Comparison of ENCODE assay signal across 10 cellular contexts in genomic region chr22:44026066-44026629, GRCh38. TPM values are rescaled to one million over a fixed set of nuclear protein-coding genes. Genes with fewer than 3 reads are reported as not detected.
A peak's percentile ranks its signal among the peaks of the same experiment; 100 is the strongest.
DNase-seq lines count a peak whose midpoint lies in the region; ATAC-seq and TF ChIP-seq lines count a peak whose summit lies in the region.
"Had no signal": no experiment of that assay in that cellular context is flagged by ENCODE, and none has a peak within 500 bp of the region (broad histone marks: within the 10 kb centered on the region; RNA-seq: fewer than 3 reads in every experiment).

No MANE protein-coding gene starts in this region.

- no peak for TF ChIP-seq CTCF in AG10803 (conservative IDR thresholded peaks at IDR 0.05; ENCODE audit: low read length)
- TF ChIP-seq CTCF in GM23338 (conservative IDR thresholded peaks at IDR 0.05; ENCODE audit: low read depth in 2 of 2), result no peak
- TF ChIP-seq CTCF in body of pancreas (IDR thresholded peaks at IDR 0.05), result no peak
- TF ChIP-seq CTCF in neural cell (IDR thresholded peaks at IDR 0.05; ENCODE audit: poor library complexity, severe bottlenecking), result no peak

- no peak overlapping the region for H3K4me3 Mint-ChIP-seq in GM23338

- peaks cover 22% of the 10 kb centered on the region for H3K27me3 Mint-ChIP-seq in GM23338 (ENCODE audit: insufficient read depth, low read depth, poor library complexity)

- H3K4me1 ChIP-seq in GM23338 (ENCODE audit: insufficient read depth) (peaks cover 18% of the 10 kb centered on the region; the same call in 1 of the 2 replicates), body of pancreas (peaks cover 23% of the 10 kb centered on the region)

- no peak for TF ChIP-seq RAD21 in neural cell (conservative IDR thresholded peaks at IDR 0.05)

- H3K36me3 Mint-ChIP-seq in GM23338 (ENCODE audit: low read depth), result no peaks in the 10 kb centered on the region

- TF ChIP-seq POLR2A in body of pancreas (IDR thresholded peaks at IDR 0.05), result no peak

- no peak for ATAC-seq in GM23338
- no peak for ATAC-seq in body of pancreas
- ATAC-seq in HG02798 (IDR thresholded peaks at IDR 0.05; ENCODE audit: poor library complexity, unreplicated experiment), result no peak

- H3K9me3 ChIP-seq in body of pancreas, result no peaks in the 10 kb centered on the region
- H3K9me3 ChIP-seq in neural cell (ENCODE audit: low read length), result no peaks in the 10 kb centered on the region

- TF ChIP-seq EP300 in neural cell (conservative IDR thresholded peaks at IDR 0.05; ENCODE audit: poor library complexity, severe bottlenecking), result no peak

- H3K4me2 ChIP-seq in GM23338, result peak overlapping the region; percentile 76; the same call in 1 of the 2 replicates
- H3K4me2 ChIP-seq in neural cell (ENCODE audit: low read length), result no peak overlapping the region

- H4K20me1 ChIP-seq in GM23338 (replicated peaks; ENCODE audit: insufficient read depth) (no peaks in the 10 kb centered on the region), neural cell (ENCODE audit: insufficient read depth) (no peaks in the 10 kb centered on the region)

- peak overlapping the region; percentile 49 for H3K4me3 ChIP-seq in AG10803 (ENCODE audit: low read length)
- H3K4me3 ChIP-seq in GM23338, result no peak overlapping the region
- H3K4me3 ChIP-seq in body of pancreas, result no peak overlapping the region
- H3K4me3 ChIP-seq in neural cell (ENCODE audit: low read length), result no peak overlapping the region

- H3K79me2 ChIP-seq in GM23338 (replicated peaks; ENCODE audit: insufficient read depth) (peaks cover 8% of the 10 kb centered on the region; the same call in 1 of the 2 replicates), neural cell (replicated peaks; ENCODE audit: insufficient read depth, low read length) (no peaks in the 10 kb centered on the region)

- H3K27ac ChIP-seq in GM23338 (ENCODE audit: low read depth) (no peak overlapping the region), body of pancreas (peak overlapping the region; percentile 8 to 67 (median 34)), neural cell (ENCODE audit: low read length) (no peak overlapping the region)

- H3K9ac ChIP-seq in neural cell (ENCODE audit: low read length), result no peak overlapping the region

- no peak overlapping the region for H3K27ac Mint-ChIP-seq in GM23338

- H3K9me3 Mint-ChIP-seq in GM23338, result no peaks in the 10 kb centered on the region

- H3K36me3 ChIP-seq in GM23338 (ENCODE audit: insufficient read depth) (no peaks in the 10 kb centered on the region), body of pancreas (replicated peaks in 1 of 2; ENCODE audit: insufficient read depth in 1 of 2, low read depth in 2 of 2) (no peaks in the 10 kb centered on the region), neural cell (ENCODE audit: insufficient read depth, low read length) (no peaks in the 10 kb centered on the region)

- intact Hi-C loops in body of pancreas (cut with DNase I), result no loop called here

- H3K27me3 ChIP-seq in GM23338 (ENCODE audit: insufficient read depth) (peaks cover 5% of the 10 kb centered on the region; the same call in 1 of the 2 replicates), body of pancreas (no peaks in the 10 kb centered on the region), neural cell (ENCODE audit: insufficient read depth, low read depth, low read length) (peaks cover 14% of the 10 kb centered on the region)

- H3K9me2 ChIP-seq in GM23338 (ENCODE audit: insufficient read depth) (no peaks in the 10 kb centered on the region), neural cell (ENCODE audit: insufficient read depth, low read length) (no peaks in the 10 kb centered on the region)

- H3F3A ChIP-seq in GM23338 (replicated peaks; ENCODE audit: low read depth), result no peaks in the 10 kb centered on the region
- no peaks in the 10 kb centered on the region for H3F3A ChIP-seq in neural cell (ENCODE audit: insufficient read depth, low read length, poor library complexity, severe bottlenecking)

- H3K4me1 Mint-ChIP-seq in GM23338, result peaks cover 18% of the 10 kb centered on the region

- no peak overlapping the region for H2AFZ ChIP-seq in GM23338
- no peak overlapping the region for H2AFZ ChIP-seq in neural cell (ENCODE audit: low read depth, low read length)

- peak; percentile 23 for DNase-seq in AG10803 (ENCODE audit: low read depth)
- no peak for DNase-seq in GM23338 (ENCODE audit: low spot score)
- DNase-seq in body of pancreas, result no peak
- no peak for DNase-seq in NCI-H2081 treated with DMSO at 0.1 percent for 48 hours (lab: John Stamatoyannopoulos, UW)
- DNase-seq in T-helper 9 cell, result no peak
- no peak for DNase-seq in NCI-H2196 (lab: John Stamatoyannopoulos, UW; ENCODE audit: unreplicated experiment)
- DNase-seq: cerebellar nuclear complex, DND-41 had no signal

- 82 to 86% methylated on average over 17 of the region's 17 CpGs for WGBS in body of pancreas, 2 donors

TF ChIP-seq in GM23338, 12 proteins besides CTCF, POLR2A, EP300 and RAD21 (continues in another document):
- TF ChIP-seq ETS1 (IDR thresholded peaks at IDR 0.05) (no peak), ZNF114 (CRISPR knock-in tag; IDR thresholded peaks at IDR 0.05) (no peak), CREB1 (CRISPR knock-in tag; IDR thresholded peaks at IDR 0.05; ENCODE audit: low read depth) (no peak)

TF ChIP-seq in neural cell, 6 proteins besides CTCF, POLR2A, EP300 and RAD21:
- TF ChIP-seq, protein P1, sequence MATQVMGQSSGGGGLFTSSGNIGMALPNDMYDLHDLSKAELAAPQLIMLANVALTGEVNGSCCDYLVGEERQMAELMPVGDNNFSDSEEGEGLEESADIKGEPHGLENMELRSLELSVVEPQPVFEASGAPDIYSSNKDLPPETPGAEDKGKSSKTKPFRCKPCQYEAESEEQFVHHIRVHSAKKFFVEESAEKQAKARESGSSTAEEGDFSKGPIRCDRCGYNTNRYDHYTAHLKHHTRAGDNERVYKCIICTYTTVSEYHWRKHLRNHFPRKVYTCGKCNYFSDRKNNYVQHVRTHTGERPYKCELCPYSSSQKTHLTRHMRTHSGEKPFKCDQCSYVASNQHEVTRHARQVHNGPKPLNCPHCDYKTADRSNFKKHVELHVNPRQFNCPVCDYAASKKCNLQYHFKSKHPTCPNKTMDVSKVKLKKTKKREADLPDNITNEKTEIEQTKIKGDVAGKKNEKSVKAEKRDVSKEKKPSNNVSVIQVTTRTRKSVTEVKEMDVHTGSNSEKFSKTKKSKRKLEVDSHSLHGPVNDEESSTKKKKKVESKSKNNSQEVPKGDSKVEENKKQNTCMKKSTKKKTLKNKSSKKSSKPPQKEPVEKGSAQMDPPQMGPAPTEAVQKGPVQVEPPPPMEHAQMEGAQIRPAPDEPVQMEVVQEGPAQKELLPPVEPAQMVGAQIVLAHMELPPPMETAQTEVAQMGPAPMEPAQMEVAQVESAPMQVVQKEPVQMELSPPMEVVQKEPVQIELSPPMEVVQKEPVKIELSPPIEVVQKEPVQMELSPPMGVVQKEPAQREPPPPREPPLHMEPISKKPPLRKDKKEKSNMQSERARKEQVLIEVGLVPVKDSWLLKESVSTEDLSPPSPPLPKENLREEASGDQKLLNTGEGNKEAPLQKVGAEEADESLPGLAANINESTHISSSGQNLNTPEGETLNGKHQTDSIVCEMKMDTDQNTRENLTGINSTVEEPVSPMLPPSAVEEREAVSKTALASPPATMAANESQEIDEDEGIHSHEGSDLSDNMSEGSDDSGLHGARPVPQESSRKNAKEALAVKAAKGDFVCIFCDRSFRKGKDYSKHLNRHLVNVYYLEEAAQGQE (IDR thresholded peaks at IDR 0.05; ENCODE audit: borderline replicate concordance), result peak; percentile 80
- TF ChIP-seq POLR2AphosphoS5 (IDR thresholded peaks at IDR 0.05), result no peak

RNA-seq across cellular contexts. Expression of gene PARVB, which starts 2.0 kb away (rescaled TPM):
- total RNA-seq in GM23338 (2014; rRNA removed; shearing (Covaris generic)), result 7.7 and 15.5 TPM in 2 replicates
- 4.0 and 4.3 TPM in 2 replicates for polyA plus RNA-seq in GM23338 (2016; fragmentation: Nextera tagmentation; extraction: Ambion mirVana)
- 1 to 10 TPM; 7.3 to 9.2 TPM for total RNA-seq in body of pancreas
- polyA plus RNA-seq in neural cell, result 0.18 and 1.2 TPM in 2 replicates
- polyA minus RNA-seq in neural cell, result 0.35 and 1.2 TPM in 2 replicates

Comparison
In these comparisons a context has a peak if more than half of its experiments do, and no peak if none do; other contexts are left out.
1. H3K27ac ChIP-seq: peak in body of pancreas (4 of 4); none in GM23338 (single experiment) and neural cell (single experiment).